In genomic region chr7:17939670-17940301, GRCh38 we compare ENCODE assay signal across 8 cellular contexts. TPM values are rescaled to one million over a fixed set of nuclear protein-coding genes. Genes with fewer than 3 reads are reported as not detected.
A peak's percentile ranks its signal among the peaks of the same experiment; 100 is the strongest.
DNase-seq lines count a peak whose midpoint lies in the region; ATAC-seq and TF ChIP-seq lines count a peak whose summit lies in the region.

No MANE protein-coding gene starts in this region.

- no peak for TF ChIP-seq POLR2A in lower leg skin (IDR thresholded peaks at IDR 0.05)

- intact Hi-C loops in dendritic cell treated with granulocyte-macrophage colony-stimulating factor and Interleukin-4, amounts not matched to agents 40 ng/mL and 50 ng/mL, for 4 days (cut with micrococcal nuclease): no loop called here
- intact Hi-C loops in lower leg skin (cut with DNase I; ENCODE audit: low total_unique reads): no loop called here

- peak; percentile 33 for ATAC-seq in HG02678 (IDR thresholded peaks at IDR 0.05; ENCODE audit: unreplicated experiment)

- H3K36me3 Mint-ChIP-seq in dendritic cell treated with granulocyte-macrophage colony-stimulating factor and Interleukin-4, amounts not matched to agents 40 ng/mL and 50 ng/mL, for 4 days (ENCODE audit: low read depth): peaks cover 24% of the 10 kb centered on the region

- H3K27me3 Mint-ChIP-seq in dendritic cell treated with granulocyte-macrophage colony-stimulating factor and Interleukin-4, amounts not matched to agents 40 ng/mL and 50 ng/mL, for 4 days: peaks cover 1% of the 10 kb centered on the region

- peak overlapping the region; percentile 97 for H3K27ac Mint-ChIP-seq in dendritic cell treated with granulocyte-macrophage colony-stimulating factor and Interleukin-4, amounts not matched to agents 40 ng/mL and 50 ng/mL, for 4 days

- H3K4me1 Mint-ChIP-seq in dendritic cell treated with granulocyte-macrophage colony-stimulating factor and Interleukin-4, amounts not matched to agents 40 ng/mL and 50 ng/mL, for 4 days (ENCODE audit: low read depth): peaks cover 29% of the 10 kb centered on the region

- H3K4me3 ChIP-seq in lower leg skin (ENCODE audit: low read depth, poor library complexity, severe bottlenecking): peak overlapping the region; percentile 90

- 0% methylated on average over 28 of the region's 28 CpGs for WGBS in lower leg skin, 2 donors

- H3K9me3 Mint-ChIP-seq in dendritic cell treated with granulocyte-macrophage colony-stimulating factor and Interleukin-4, amounts not matched to agents 40 ng/mL and 50 ng/mL, for 4 days: no peaks in the 10 kb centered on the region

- H3K4me3 Mint-ChIP-seq in dendritic cell treated with granulocyte-macrophage colony-stimulating factor and Interleukin-4, amounts not matched to agents 40 ng/mL and 50 ng/mL, for 4 days: peak overlapping the region; percentile 90

- DNase-seq in NCI-H2029 (lab: John Stamatoyannopoulos, UW) (peak; percentile 17), NCI-H2029 treated with DMSO at 0.1 percent for 48 hours (lab: John Stamatoyannopoulos, UW) (no peak), NCI-H1417 treated with DMSO at 0.1 percent for 48 hours (lab: John Stamatoyannopoulos, UW) (peak; percentile 9), lower leg skin (ENCODE audit: low spot score in 2 of 2) (peak; percentile 49 to 92)
- peak; percentile 41 for DNase-seq in activated CD4-positive, alpha-beta T cell treated with anti-CD3 and anti-CD28 coated beads, Interleukin-2, amount 50 U/mL, for 1 hour
- DNase-seq in stimulated activated CD4-positive, alpha-beta T cell treated with anti-CD3 and anti-CD28 coated beads, TNF-alpha, amount 100 ng/mL, for 48 hours (ENCODE audit: low read depth in 3 of 3): peak; percentile 10 to 33 (median 18)

- no peak for TF ChIP-seq CTCF in lower leg skin (IDR thresholded peaks at IDR 0.05)

RNA-seq across cellular contexts. Expression of gene SNX13, which starts 0.5 kb away (rescaled TPM):
- 10 to 100 TPM; 45.7 to 78.8 (median 67.3) TPM for total RNA-seq in lower leg skin
